ENCODE assay signal across 8 cellular contexts in genomic region chr17:46190763-46191162, GRCh38. TPM values are rescaled to one million over a fixed set of nuclear protein-coding genes. Genes with fewer than 3 reads are reported as not detected.
A peak's percentile ranks its signal among the peaks of the same experiment; 100 is the strongest.
DNase-seq lines count a peak whose midpoint lies in the region; ATAC-seq and TF ChIP-seq lines count a peak whose summit lies in the region.

No MANE protein-coding gene starts in this region.

- no peak overlapping the region for H3T11ph ChIP-seq in H9 (ENCODE audit: low read length)

- H3K23ac ChIP-seq in H9 (ENCODE audit: insufficient read length, low read depth, low read length) = no peak overlapping the region

- H3K4me1 Mint-ChIP-seq in H9 = peaks cover 50 to 61% of the 10 kb centered on the region in 2 experiments
- peaks cover 61% of the 10 kb centered on the region for H3K4me1 Mint-ChIP-seq in T-helper 17 cell

- no peak overlapping the region for H2AFZ ChIP-seq in H9 (ENCODE audit: low read length)

- no peak overlapping the region for H2BK5ac ChIP-seq in H9 (ENCODE audit: insufficient read length, low read length)

- H4K91ac ChIP-seq in H9 (ENCODE audit: insufficient read length, low read depth, low read length) = no peak overlapping the region

- H3K9me3 Mint-ChIP-seq in H9 = peaks cover 2 to 4% of the 10 kb centered on the region in 2 experiments; a peak in 3 of 5 replicates

- H3K4ac ChIP-seq in H9 (ENCODE audit: low read depth, low read length) = no peak overlapping the region

- peaks cover 3% of the 10 kb centered on the region for H3K23me2 ChIP-seq in H9 (ENCODE audit: insufficient read length, low read depth, low read length, poor library complexity, severe bottlenecking)

- no peak overlapping the region for H2BK20ac ChIP-seq in H9 (ENCODE audit: low read depth, low read length, poor library complexity, severe bottlenecking)

- H4K8ac ChIP-seq in H9 (replicated peaks; ENCODE audit: insufficient read length, low read depth, low read length) = no peak overlapping the region

- H3K4me3 Mint-ChIP-seq in H9 (peak overlapping the region; percentile 91 to 97), T-helper 17 cell (peak overlapping the region; percentile 100)

- no peak overlapping the region for H2BK120ac ChIP-seq in H9 (ENCODE audit: low read depth, low read length, poor library complexity, severe bottlenecking)

- no peak overlapping the region for H2BK12ac ChIP-seq in H9 (ENCODE audit: insufficient read length, low read depth, low read length)

- peak overlapping the region; percentile 64 for H3K4me2 ChIP-seq in H9 (ENCODE audit: insufficient read depth, insufficient read length, low read length)

- no peak for TF ChIP-seq POLR2A in gastrocnemius medialis (IDR thresholded peaks at IDR 0.05)

- H3K36me3 Mint-ChIP-seq in H9 (ENCODE audit: insufficient read depth in 1 of 3, low read depth in 3 of 3) (peaks cover 2 to 8% (median 7%) of the 10 kb centered on the region in 3 experiments; a peak in 5 of 7 replicates), T-helper 17 cell (ENCODE audit: low read depth) (peaks cover 5% of the 10 kb centered on the region)

- in situ Hi-C loops in gastrocnemius medialis (cut with MboI; ENCODE audit: low sequenced_read_pairs in 4 of 4) = no loop called here

- ATAC-seq in T-helper 17 cell (no peak), gastrocnemius medialis (no peak), HG03460 (IDR thresholded peaks at IDR 0.05; ENCODE audit: unreplicated experiment) (no peak), HG02642 (IDR thresholded peaks at IDR 0.05; ENCODE audit: poor library complexity, unreplicated experiment) (no peak)

- H4K5ac ChIP-seq in H9 (ENCODE audit: insufficient read length, low read depth, low read length) = no peak overlapping the region

- no peak overlapping the region for H3K56ac ChIP-seq in H9 (ENCODE audit: insufficient read length, low read depth, low read length)

- peak overlapping the region; percentile 76 for H3K4me3 ChIP-seq in fibroblast of mammary gland (ENCODE audit: control insufficient read depth, low read depth, low read length)
- H3K4me3 ChIP-seq in gastrocnemius medialis = peak overlapping the region; percentile 80 to 95 (median 92)

- H3K18ac ChIP-seq in H9 (ENCODE audit: insufficient read length, low read depth, low read length) = no peak overlapping the region

- H3K9me3 ChIP-seq in H9 (ENCODE audit: control insufficient read depth, low read depth, low read length) (no peaks in the 10 kb centered on the region), T-helper 17 cell (ENCODE audit: control insufficient read depth, low read length, poor library complexity, severe bottlenecking) (no peaks in the 10 kb centered on the region), gastrocnemius medialis (no peaks in the 10 kb centered on the region)

- H3K4me1 ChIP-seq in H9 (ENCODE audit: insufficient read depth, low read length) = no peaks in the 10 kb centered on the region; the same call in none of the 2 replicates
- H3K4me1 ChIP-seq in gastrocnemius medialis = peaks cover 61 to 62% of the 10 kb centered on the region in 2 donors

- intact Hi-C loops in gastrocnemius medialis (cut with DNase I; ENCODE audit: low total_unique reads) = loop anchor here (5.0 kb wide), 3 partner anchors 83 to 1043 kb away; partner anchors contain the start of gene HEXIM1

- TF ChIP-seq CTCF in H9 (conservative IDR thresholded peaks at IDR 0.05) (no peak), fibroblast of mammary gland (conservative IDR thresholded peaks at IDR 0.05; ENCODE audit: control insufficient read depth, insufficient read depth, low read depth, low read length) (no peak), gastrocnemius medialis (IDR thresholded peaks at IDR 0.05 in 4 of 5, conservative IDR thresholded peaks at IDR 0.05 in 1 of 5) (no peak)

- DNase-seq in H9 (no peak), T-helper 17 cell (no peak), fibroblast of mammary gland (ENCODE audit: low read depth) (no peak), gastrocnemius medialis (no peak), COLO829 (ENCODE audit: low spot score) (no peak), SKM-1 treated with dmso at 0.1 percent for 144 hours (lab: John Stamatoyannopoulos, UW; ENCODE audit: unreplicated experiment) (no peak)

- H3K27me3 ChIP-seq in H9 (ENCODE audit: insufficient read depth, low read length) = no peaks in the 10 kb centered on the region
- no peaks in the 10 kb centered on the region for H3K27me3 ChIP-seq in gastrocnemius medialis

- H3K36me3 ChIP-seq in gastrocnemius medialis = no peaks in the 10 kb centered on the region

- WGBS in H9 (ENCODE audit: extremely low coverage, insufficient read length, low lambda C conversion rate) = no CpG with 5 or more reads among the region's 4 CpGs

- peak overlapping the region in 1 of 3 experiments; percentile 76; a peak in 2 of 7 replicates for H3K27ac Mint-ChIP-seq in H9
- H3K27ac Mint-ChIP-seq in T-helper 17 cell = peak overlapping the region; percentile 99

- H2AK5ac ChIP-seq in H9 (ENCODE audit: insufficient read length, low read length) = no peak overlapping the region

- H3K79me1 ChIP-seq in H9 (ENCODE audit: insufficient read depth, low read depth, low read length, poor library complexity, severe bottlenecking) = no peaks in the 10 kb centered on the region

- peak overlapping the region; percentile 36 for H3K9ac ChIP-seq in H9 (ENCODE audit: extremely low read depth, insufficient read length, low read length)

- peaks cover 2% of the 10 kb centered on the region for H4K20me1 ChIP-seq in H9 (ENCODE audit: control insufficient read depth, insufficient read depth, insufficient read length)

- H3K27ac ChIP-seq in H9 (ENCODE audit: insufficient read length, low read depth, low read length) = no peak overlapping the region
- H3K27ac ChIP-seq in gastrocnemius medialis = peak overlapping the region; percentile 91 to 99 (median 98)

- H2BK15ac ChIP-seq in H9 (ENCODE audit: low read depth, low read length) = no peak overlapping the region

- peaks cover 61% of the 10 kb centered on the region for H3K79me2 ChIP-seq in H9 (ENCODE audit: insufficient read depth, low read length)

- no peak overlapping the region for H3K14ac ChIP-seq in H9 (ENCODE audit: insufficient read depth, low read length)

- no peaks in the 10 kb centered on the region for H3K27me3 Mint-ChIP-seq in H9 (ENCODE audit: low read depth)
- no peaks in the 10 kb centered on the region for H3K27me3 Mint-ChIP-seq in T-helper 17 cell

RNA-seq across cellular contexts. Expression of gene KANSL1, which starts 2.5 kb away (rescaled TPM):
- 110 and 114 TPM in 2 replicates for total RNA-seq in H9 (2021)
- 100 to 1,000 TPM; 142 to 187 TPM for total RNA-seq in T-helper 17 cell
- total RNA-seq in gastrocnemius medialis = 10 to 100 TPM; 19.9 to 35.9 (median 31.2) TPM
